ENCODE assay signal across 8 cellular contexts in the genomic region with DNA sequence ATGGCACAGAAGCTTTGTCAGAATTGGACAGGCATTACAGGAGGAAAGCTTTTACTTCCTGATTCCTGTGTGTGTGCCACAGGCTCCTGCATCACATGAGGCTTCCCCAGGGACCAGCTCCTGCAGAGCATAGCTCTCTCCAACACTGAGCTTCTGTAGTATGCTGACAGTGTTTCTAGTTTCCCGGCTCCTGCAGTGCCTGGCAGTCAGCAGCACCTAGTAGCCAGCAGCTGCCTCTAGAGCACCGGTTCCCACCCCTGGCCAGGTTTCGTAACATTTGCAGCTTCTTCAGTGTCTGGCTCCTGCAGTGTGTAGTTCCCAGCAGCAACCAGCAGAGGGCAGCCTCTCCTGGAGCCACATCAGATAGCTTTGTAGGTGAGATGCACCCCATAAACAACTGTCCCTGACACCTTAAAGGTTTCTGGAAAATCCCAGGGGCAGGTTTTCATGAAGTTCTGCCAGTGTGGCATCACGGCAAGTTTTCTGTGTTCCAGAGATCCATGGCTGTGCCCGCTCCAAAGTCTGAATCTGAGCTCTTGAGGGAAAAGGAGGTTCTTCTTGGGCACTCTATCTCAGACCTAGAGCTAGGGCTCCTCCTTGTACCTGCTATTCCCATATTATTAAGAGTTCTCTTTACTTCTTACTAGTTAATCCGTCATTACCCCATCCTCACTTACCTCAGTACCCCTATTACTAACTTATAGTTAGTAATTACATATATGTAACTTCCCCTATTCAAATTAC. TPM values are rescaled to one million over a fixed set of nuclear protein-coding genes. Genes with fewer than 3 reads are reported as not detected.
DNase-seq lines count a peak whose midpoint lies in the region; ATAC-seq, FAIRE-seq and TF ChIP-seq lines count a peak whose summit lies in the region.

No MANE protein-coding gene starts in this region.

- H3K4me3 ChIP-seq in HAP-1, result no peak overlapping the region
- H3K4me3 ChIP-seq in MG63, result no peak overlapping the region
- peak overlapping the region in 1 of 4 donors; percentile 10 for H3K4me3 ChIP-seq in pancreas
- peak overlapping the region; percentile 18 to 25 for H3K4me3 ChIP-seq in tibial artery

- H3K36me3 Mint-ChIP-seq in activated naive CD4-positive, alpha-beta T cell treated with anti-CD3 and anti-CD28 coated beads for 36 hours (ENCODE audit: low read depth), result no peaks in the 10 kb centered on the region

- no peak overlapping the region for H3K27ac Mint-ChIP-seq in activated naive CD4-positive, alpha-beta T cell treated with anti-CD3 and anti-CD28 coated beads for 36 hours

- no peaks in the 10 kb centered on the region for H3K4me1 ChIP-seq in HAP-1
- peaks cover 6 to 14% (median 10%) of the 10 kb centered on the region in 3 donors for H3K4me1 ChIP-seq in pancreas
- H3K4me1 ChIP-seq in tibial artery, result peaks cover 0 to 16% (median 7%) of the 10 kb centered on the region in 4 donors

- CTCF ChIA-PET in activated naive CD4-positive, alpha-beta T cell treated with anti-CD3 and anti-CD28 coated beads for 36 hours (lab: Charles Lee), result interaction anchor here (0.5 to 4.0 kb wide), 60 partner anchors 8 to 878 kb away, joined by 3 to 120 read pairs (median 4); a partner anchor contains a TSS

- no peaks in the 10 kb centered on the region for H3K9me3 Mint-ChIP-seq in activated naive CD4-positive, alpha-beta T cell treated with anti-CD3 and anti-CD28 coated beads for 36 hours

- peaks cover 14% of the 10 kb centered on the region for H3K4me1 Mint-ChIP-seq in activated naive CD4-positive, alpha-beta T cell treated with anti-CD3 and anti-CD28 coated beads for 36 hours (ENCODE audit: low read depth)

- in situ Hi-C loops in HAP-1 (cut with MboI; ENCODE audit: low sequenced_read_pairs), result no loop called here

- H3K27ac ChIP-seq in pancreas, result peak overlapping the region; percentile 67 to 86 (median 76)
- peak overlapping the region; percentile 68 to 75 for H3K27ac ChIP-seq in tibial artery

- 17 to 18% methylated on average over 6 of the region's 6 CpGs for WGBS in pancreas, 2 donors

- H3K36me3 ChIP-seq in HAP-1 (replicated peaks) (no peaks in the 10 kb centered on the region), MG63 (no peaks in the 10 kb centered on the region), pancreas (no peaks in the 10 kb centered on the region), tibial artery (no peaks in the 10 kb centered on the region)

- H3K27me3 Mint-ChIP-seq in activated naive CD4-positive, alpha-beta T cell treated with anti-CD3 and anti-CD28 coated beads for 36 hours (ENCODE audit: low read depth), result no peaks in the 10 kb centered on the region

- H3K4me3 Mint-ChIP-seq in activated naive CD4-positive, alpha-beta T cell treated with anti-CD3 and anti-CD28 coated beads for 36 hours, result peak overlapping the region; percentile 28

- no peak for FAIRE-seq in pancreas (lab: Jason Lieb, UNC)

- H3K27me3 ChIP-seq in HAP-1 (ENCODE audit: low read depth) (peaks cover 2% of the 10 kb centered on the region; the same call in 1 of the 2 replicates), MG63 (no peaks in the 10 kb centered on the region; the same call in 1 of the 2 replicates), pancreas (no peaks in the 10 kb centered on the region), tibial artery (no peaks in the 10 kb centered on the region)

- peak; percentile 84 for DNase-seq in GM03348 (ENCODE audit: low spot score)
- DNase-seq in HAP-1 (ENCODE audit: low spot score in 2 of 2), result peak; percentile 53 to 86
- peak; percentile 83 for DNase-seq in MG63
- peak; percentile 72 for DNase-seq in SIG-M5 (lab: John Stamatoyannopoulos, UW)
- DNase-seq in activated naive CD4-positive, alpha-beta T cell treated with anti-CD3 and anti-CD28 coated beads for 36 hours, result peak; percentile 92
- peak; percentile 82 for DNase-seq in germinal center (ENCODE audit: low spot score)
- peak; percentile 89 to 95 (median 91) for DNase-seq in pancreas
- DNase-seq in tibial artery, result peak; percentile 86 to 90

- peak; percentile 95 to 97 (median 97) for ATAC-seq in pancreas

- peak; percentile 95 to 99 (median 98) for TF ChIP-seq CTCF in pancreas (IDR thresholded peaks at IDR 0.05)
- peak; percentile 89 to 99 for TF ChIP-seq CTCF in tibial artery (IDR thresholded peaks at IDR 0.05)

- H3K9me3 ChIP-seq in HAP-1 (no peaks in the 10 kb centered on the region), MG63 (no peaks in the 10 kb centered on the region), pancreas (no peaks in the 10 kb centered on the region), tibial artery (no peaks in the 10 kb centered on the region)

- intact Hi-C loops in activated naive CD4-positive, alpha-beta T cell treated with anti-CD3 and anti-CD28 coated beads for 36 hours (cut with micrococcal nuclease), result loop anchor here (1.0 to 2.0 kb wide), 5 partner anchors 17 to 673 kb away; no protein-coding TSS in a partner anchor
- intact Hi-C loops in pancreas (cut with DNase I), result no loop called here
- intact Hi-C loops in tibial artery (cut with DNase I; ENCODE audit: low total_unique reads), result no loop called here

RNA-seq across cellular contexts. Expression of a gene that starts 5.7 kb away (rescaled TPM):
- 158 and 271 TPM in 2 replicates for total RNA-seq in MG63 (2014; rRNA removed; shearing (Covaris generic); ENCODE audit: low replicate concordance)
- 100 to 1,000 TPM; 172 to 176 TPM for total RNA-seq in activated naive CD4-positive, alpha-beta T cell treated with anti-CD3 and anti-CD28 coated beads for 36 hours
- total RNA-seq in pancreas, result 10 to 100 TPM; 27.4 to 59.1 (median 47.3) TPM
- polyA plus RNA-seq in pancreas, result 10 to 100 TPM; 44.1 to 79.2 TPM

Comparison
In these comparisons a context has a peak if more than half of its experiments do, and no peak if none do; other contexts are left out.
1. H3K4me3 ChIP-seq: peak in tibial artery (2 of 2); none in HAP-1 (single experiment) and MG63 (single experiment).
2. Peak in every context shown above with its lines, with median percentiles within 50 percentile points of each other: DNase-seq.